In the genomic region with DNA sequence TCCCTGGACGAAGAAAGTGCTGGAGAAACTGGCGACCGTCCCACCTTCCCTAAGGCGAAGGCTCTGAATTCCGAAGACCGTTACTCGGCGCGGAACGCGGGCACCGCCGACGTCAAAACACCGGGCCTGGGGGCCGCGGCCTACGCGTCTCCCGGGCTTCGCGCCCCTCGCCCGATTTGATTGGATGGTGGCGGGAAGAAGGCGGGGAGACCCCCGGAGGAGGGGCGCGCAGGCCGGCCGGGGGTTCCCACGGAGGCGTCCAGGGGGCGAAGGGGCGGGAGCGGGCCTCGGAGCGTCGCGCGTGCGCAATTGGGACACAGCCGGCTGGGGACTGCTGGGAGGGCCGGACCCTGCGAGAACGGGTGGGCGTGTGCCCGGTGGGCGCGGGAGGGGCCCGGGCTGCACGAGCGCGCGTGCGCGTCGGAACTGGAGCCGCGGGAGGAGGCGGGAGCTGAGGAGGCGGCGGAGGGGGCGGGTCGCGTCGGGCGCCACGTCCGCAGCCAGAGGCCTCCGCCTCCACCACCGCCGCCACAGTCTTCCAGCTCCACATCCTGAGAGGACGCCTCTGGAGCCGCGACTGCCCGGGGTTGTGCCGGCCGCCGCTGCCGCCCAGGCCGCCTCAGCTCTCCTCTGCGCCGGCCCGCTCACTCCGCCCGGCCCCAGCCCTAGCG, we compare ENCODE assay signal across 8 cellular contexts.
DNase-seq lines count a peak whose midpoint lies in the region; ATAC-seq lines count a peak whose summit lies in the region.

TMEM263 (plus strand) TSS at position 531 of the 671 bp plus-strand sequence. CDS start 11,210 bp downstream, outside the sequence.

- DNase-seq in AG20443 (ENCODE audit: low spot score): peak; percentile 99
- DNase-seq in NCI-H345 treated with DMSO at 0.1 percent for 48 hours (lab: John Stamatoyannopoulos, UW; ENCODE audit: unreplicated experiment): peak; percentile 93
- peak; percentile 87 to 91 for DNase-seq in activated CD4-positive, alpha-beta T cell treated with anti-CD3 and anti-CD28 coated beads for 4 hours
- peak; percentile 96 for DNase-seq in kidney tubule cell (ENCODE audit: low spot score)
- DNase-seq in stimulated activated CD4-positive, alpha-beta T cell treated with anti-CD3 and anti-CD28 coated beads, Interleukin-1b, Interleukin-23, amount 100 ng/mL, for 1 hour (ENCODE audit: low read depth in 2 of 2): peak; percentile 70 to 79

- ATAC-seq in GM19025 (IDR thresholded peaks at IDR 0.05; ENCODE audit: low read depth, unreplicated experiment): peak; percentile 74
- peak; percentile 81 for ATAC-seq in HG03280 (IDR thresholded peaks at IDR 0.05; ENCODE audit: unreplicated experiment)

- H3K27ac ChIP-seq in cingulate gyrus (ENCODE audit: low read depth, low read length): peak within 1 kb of the TSS; percentile 86

Comparison
In these comparisons a context has a peak if more than half of its experiments do, and no peak if none do; other contexts are left out.
1. Peak in every context shown above with its lines: DNase-seq, ATAC-seq and H3K27ac ChIP-seq.